In genomic region chr6:69933239-69933638, GRCh38 we compare ENCODE assay signal across 18 cellular contexts.
DNase-seq lines count a peak whose midpoint lies in the region; ATAC-seq, FAIRE-seq and TF ChIP-seq lines count a peak whose summit lies in the region.
"Had no signal": no experiment of that assay in that cellular context is flagged by ENCODE, and none has a peak within 500 bp of the region (broad histone marks: within the 10 kb centered on the region; RNA-seq: fewer than 3 reads in every experiment).

No MANE protein-coding gene starts in this region.

- no peak overlapping the region for H4K8ac ChIP-seq in mesenchymal stem cell (ENCODE audit: low read length)

- H3K9ac ChIP-seq in endodermal cell (ENCODE audit: extremely low read depth, low read length, poor library complexity, severe bottlenecking): no peak overlapping the region
- no peak overlapping the region for H3K9ac ChIP-seq in mesenchymal stem cell (ENCODE audit: low read length)

- H3K4me1 ChIP-seq in ACC112 (ENCODE audit: control insufficient read depth, insufficient read depth, low read length, unreplicated experiment) (peaks cover 29% of the 10 kb centered on the region), endodermal cell (ENCODE audit: control insufficient read depth, insufficient read depth, low read length) (no peaks in the 10 kb centered on the region), mesenchymal stem cell (ENCODE audit: control insufficient read depth, insufficient read depth, low read depth, low read length) (no peaks in the 10 kb centered on the region)
- H3K4me1 ChIP-seq: A549, pancreas, Peyer's patch had no signal

- H2BK15ac ChIP-seq in mesenchymal stem cell (ENCODE audit: low read depth, poor library complexity, severe bottlenecking): no peak overlapping the region

- H3K18ac ChIP-seq in mesenchymal stem cell (ENCODE audit: low read depth in 1 of 2, low read length in 2 of 2): no peak overlapping the region

- no peak overlapping the region for H3K27ac Mint-ChIP-seq in endodermal cell
- H3K27ac Mint-ChIP-seq: CD8-positive, alpha-beta memory T cell; T-helper 17 cell had no signal

- H2BK5ac ChIP-seq in mesenchymal stem cell (ENCODE audit: low read depth, low read length, poor library complexity, severe bottlenecking): no peak overlapping the region

- H3K4me1 Mint-ChIP-seq in endodermal cell: peaks cover 4% of the 10 kb centered on the region
- H3K4me1 Mint-ChIP-seq: CD8-positive, alpha-beta memory T cell had no signal

- no peaks in the 10 kb centered on the region for H3K79me1 ChIP-seq in mesenchymal stem cell (replicated peaks; ENCODE audit: low read length, poor library complexity, severe bottlenecking)

- H2AK5ac ChIP-seq in mesenchymal stem cell (ENCODE audit: low read length, severe bottlenecking): no peak overlapping the region

- no peak for ATAC-seq in HG03432 (IDR thresholded peaks at IDR 0.05; ENCODE audit: unreplicated experiment)
- ATAC-seq: A549, body of pancreas, T-helper 17 cell had no signal

- H2BK120ac ChIP-seq in mesenchymal stem cell (ENCODE audit: low read depth, low read length): no peak overlapping the region

- no peaks in the 10 kb centered on the region for H3K27me3 ChIP-seq in ACC112 (ENCODE audit: insufficient read depth, low read length)
- H3K27me3 ChIP-seq in endodermal cell (ENCODE audit: control insufficient read depth, insufficient read depth, low read length, poor library complexity, severe bottlenecking): no peaks in the 10 kb centered on the region
- no peaks in the 10 kb centered on the region for H3K27me3 ChIP-seq in mesenchymal stem cell (ENCODE audit: control insufficient read depth in 1 of 2, insufficient read depth in 1 of 2, low read length in 2 of 2)
- H3K27me3 ChIP-seq: body of pancreas, pancreas, Peyer's patch had no signal

- no peaks in the 10 kb centered on the region for H3K79me2 ChIP-seq in ACC112 (ENCODE audit: control insufficient read depth, insufficient read depth, low read length, unreplicated experiment)

- H3K9me3 ChIP-seq in endodermal cell (ENCODE audit: control insufficient read depth, low read length) (no peaks in the 10 kb centered on the region), mesenchymal stem cell (ENCODE audit: control insufficient read depth, low read length) (no peaks in the 10 kb centered on the region)
- H3K9me3 ChIP-seq: A549, body of pancreas, pancreas, Peyer's patch had no signal

- FAIRE-seq in frontal cortex (lab: Jason Lieb, UNC): no peak
- FAIRE-seq: A549, G401.6, pancreas had no signal

- no peaks in the 10 kb centered on the region for H3K9me3 Mint-ChIP-seq in endodermal cell
- H3K9me3 Mint-ChIP-seq: CD8-positive, alpha-beta memory T cell had no signal

- peak overlapping the region; percentile 3; the same call in 1 of the 2 replicates for H3K27ac ChIP-seq in ACC112 (ENCODE audit: low read depth, low read length)
- no peak overlapping the region for H3K27ac ChIP-seq in endodermal cell (ENCODE audit: low read depth, low read length)
- H3K27ac ChIP-seq in mesenchymal stem cell (ENCODE audit: low read length, poor library complexity, severe bottlenecking): no peak overlapping the region
- H3K27ac ChIP-seq: A549, body of pancreas, pancreas, Peyer's patch had no signal

- H3K4me3 ChIP-seq in ACC112 (ENCODE audit: low read depth, low read length) (no peak overlapping the region), endodermal cell (ENCODE audit: low read length) (no peak overlapping the region), mesenchymal stem cell (ENCODE audit: insufficient read depth in 1 of 2, low read depth in 1 of 2, low read length in 2 of 2) (no peak overlapping the region)
- H3K4me3 ChIP-seq: A549, body of pancreas, pancreas, Peyer's patch had no signal

- peak; percentile 56 for DNase-seq in LHCN-M2 (ENCODE audit: low read depth)
- DNase-seq in endodermal cell: no peak
- DNase-seq in mesenchymal stem cell: peak; percentile 86
- DNase-seq in NCI-H774 (lab: John Stamatoyannopoulos, UW): no peak
- DNase-seq in islet precursor cell: no peak
- no peak for DNase-seq in frontal cortex (ENCODE audit: low spot score in 2 of 2)
- DNase-seq: activated naive CD4-positive, alpha-beta T cell treated with Interleukin-2 at 50 U/mL for 16 hours; body of pancreas; CD8-positive, alpha-beta memory T cell; effector CD8-positive, alpha-beta T cell; MM.1S; pancreas; Peyer's patch; T-helper 17 cell had no signal

- no peak overlapping the region for H4K91ac ChIP-seq in mesenchymal stem cell (ENCODE audit: low read length)

- no peaks in the 10 kb centered on the region for H3K36me3 Mint-ChIP-seq in endodermal cell (ENCODE audit: low read depth)
- H3K36me3 Mint-ChIP-seq: CD8-positive, alpha-beta memory T cell had no signal

- no peaks in the 10 kb centered on the region for H3K27me3 Mint-ChIP-seq in endodermal cell (ENCODE audit: insufficient read depth)

- TF ChIP-seq CTCF in endodermal cell (conservative IDR thresholded peaks at IDR 0.05): peak; percentile 24

- H2AFZ ChIP-seq in ACC112 (ENCODE audit: low read length, unreplicated experiment) (peak overlapping the region; percentile 9), mesenchymal stem cell (ENCODE audit: low read depth, low read length) (no peak overlapping the region)

- no peak overlapping the region for H3K4me3 Mint-ChIP-seq in endodermal cell
- H3K4me3 Mint-ChIP-seq: CD8-positive, alpha-beta memory T cell; T-helper 17 cell had no signal

- H2BK12ac ChIP-seq in mesenchymal stem cell (ENCODE audit: low read length in 2 of 2): no peak overlapping the region

- no peak overlapping the region for H3K23ac ChIP-seq in mesenchymal stem cell (ENCODE audit: low read length in 2 of 2)

- H3K4me2 ChIP-seq in mesenchymal stem cell (ENCODE audit: low read length, poor library complexity, severe bottlenecking): no peak overlapping the region
- H3K4me2 ChIP-seq: A549 had no signal

- no peak overlapping the region for H3K4ac ChIP-seq in mesenchymal stem cell (ENCODE audit: low read depth in 1 of 2, low read length in 2 of 2)

- WGBS in endodermal cell (ENCODE audit: insufficient coverage in 1 of 2, insufficient read length in 1 of 2), 2 experiments: 91 to 92% methylated on average over 1 of the region's 1 CpG
- 0% methylated on average over 1 of the region's 1 CpG for WGBS in mesenchymal stem cell

- H3K36me3 ChIP-seq in ACC112 (ENCODE audit: insufficient read depth, low read length) (no peaks in the 10 kb centered on the region), endodermal cell (ENCODE audit: control insufficient read depth, insufficient read depth, low read length) (no peaks in the 10 kb centered on the region), mesenchymal stem cell (ENCODE audit: control insufficient read depth in 1 of 2, insufficient read depth in 2 of 2, low read depth in 1 of 2, low read length in 2 of 2) (no peaks in the 10 kb centered on the region)
- H3K36me3 ChIP-seq: pancreas, Peyer's patch had no signal

- H3K14ac ChIP-seq in mesenchymal stem cell (ENCODE audit: low read length in 2 of 2): no peak overlapping the region

Comparison
In these comparisons a context has a peak if more than half of its experiments do, and no peak if none do; other contexts are left out.
1. DNase-seq: peak in LHCN-M2 (single experiment) and mesenchymal stem cell (single experiment); none in endodermal cell (single experiment), NCI-H774 (single experiment), islet precursor cell (single experiment) and frontal cortex (0 of 2).